In the genomic region with DNA sequence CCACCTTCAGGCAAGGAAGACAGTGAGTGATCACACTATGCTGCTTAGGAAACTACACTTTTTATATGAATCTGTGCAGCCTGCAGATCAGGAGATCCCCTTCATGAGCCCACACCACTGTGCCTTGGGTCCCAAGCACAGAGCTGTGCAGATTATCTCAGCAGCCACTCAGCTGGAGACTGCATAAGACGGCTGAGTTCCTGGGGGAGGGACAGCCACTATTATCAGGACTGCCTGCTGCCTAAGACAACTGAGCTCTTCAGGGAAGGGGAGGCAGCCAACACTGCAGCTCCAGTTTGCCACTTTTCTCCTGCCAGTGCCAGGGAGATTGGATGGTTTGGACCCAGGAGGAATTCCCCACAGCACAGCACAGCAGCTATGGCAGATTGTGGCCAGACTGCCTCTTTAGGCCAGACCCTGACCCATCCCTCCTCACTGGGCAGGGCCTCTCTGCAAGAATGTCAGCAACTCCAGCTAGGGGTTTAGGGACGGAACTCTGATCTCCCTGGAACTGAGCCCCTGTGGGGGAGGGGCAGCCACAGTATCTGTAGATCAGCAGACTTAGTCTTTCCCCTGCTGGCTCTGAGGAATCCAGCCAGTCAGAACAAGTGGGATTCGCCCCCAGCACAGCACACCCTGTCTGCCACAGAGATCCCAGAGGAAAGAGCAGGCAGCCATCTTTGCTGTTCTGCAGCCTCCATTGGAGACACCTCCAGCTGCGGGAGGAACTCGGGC, we compare ENCODE assay signal across 18 cellular contexts.
"Had no signal": no experiment of that assay in that cellular context is flagged by ENCODE, and none has a peak within 500 bp of the region (broad histone marks: within the 10 kb centered on the region; RNA-seq: fewer than 3 reads in every experiment).

No MANE protein-coding gene starts in this region.

- H3K9me3 ChIP-seq: body of pancreas, esophagus muscularis mucosa, thyroid gland, uterus had no signal

- H3K27me3 ChIP-seq: body of pancreas, esophagus muscularis mucosa, thyroid gland, uterus had no signal

- H3K27ac ChIP-seq: body of pancreas, esophagus muscularis mucosa, left ventricle myocardium inferior, parathyroid adenoma, stomach, thyroid gland, uterus had no signal

- H2AFZ ChIP-seq: parathyroid adenoma had no signal

- H3K9ac ChIP-seq: parathyroid adenoma had no signal

- H3K36me3 ChIP-seq: esophagus muscularis mucosa, left ventricle myocardium inferior, stomach, thyroid gland, uterus had no signal

- FAIRE-seq: endometrium, keratinocyte had no signal

- H3K4me1 ChIP-seq: body of pancreas, esophagus muscularis mucosa, left ventricle myocardium inferior, parathyroid adenoma, stomach, thyroid gland, uterus had no signal

- ATAC-seq: activated CD8-positive, alpha-beta memory T cell treated with anti-CD3 and anti-CD28 coated beads, Interleukin-2, amount 10 ng/mL, durations not matched to agents 7 days and 5 days; activated naive CD4-positive, alpha-beta T cell treated with anti-CD3 and anti-CD28 coated beads, Interleukin-2, amount 50 U/mL, for 72 hours; body of pancreas had no signal

- H3K4me3 ChIP-seq: body of pancreas, esophagus muscularis mucosa, left ventricle myocardium inferior, stomach, thyroid gland, uterus had no signal

- DNase-seq: activated CD4-positive, alpha-beta T cell treated with anti-CD3 and anti-CD28 coated beads for 1 hour; activated CD4-positive, alpha-beta T cell treated with anti-CD3 and anti-CD28 coated beads, Interleukin-2, amount 50 U/mL, for 48 hours; activated CD8-positive, alpha-beta memory T cell treated with anti-CD3 and anti-CD28 coated beads, Interleukin-2, amount 10 ng/mL, durations not matched to agents 7 days and 5 days; activated effector memory CD4-positive, alpha-beta T cell treated with Interleukin-2 at 50 U/mL for 16 hours; activated T-cell treated with anti-CD3 and anti-CD28 coated beads, Interleukin-2, amount 50 U/mL, for 24 hours; amniotic stem cell; body of pancreas; left ventricle myocardium inferior; retina; stomach; T-helper 2 cell; thyroid gland; uterus had no signal

- H3K79me2 ChIP-seq: parathyroid adenoma had no signal
